1 cellular context compared by ENCODE assay signal in genomic region chr17:17824119-17824779, GRCh38.
TF ChIP-seq lines count a peak whose summit lies in the region.

No MANE protein-coding gene starts in this region.

TF ChIP-seq in K562, 482 proteins besides CTCF, POLR2A, EP300 and RAD21 (continued from another document and continues in another):
- TF ChIP-seq AFF4 (CRISPR knock-in tag; IDR thresholded peaks at IDR 0.05) = peak; percentile 14; the same call in 1 of the 2 replicates
- no peak for TF ChIP-seq BMI1 (IDR thresholded peaks at IDR 0.05; ENCODE audit: low read length)
- peak; percentile 9; the same call in 1 of the 2 replicates for TF ChIP-seq HDAC2 (IDR thresholded peaks at IDR 0.05)
- no peak for TF ChIP-seq HMBOX1 (IDR thresholded peaks at IDR 0.05)
- no peak for TF ChIP-seq NFXL1 (CRISPR knock-in tag; IDR thresholded peaks at IDR 0.05)
- no peak for TF ChIP-seq WHSC1 (IDR thresholded peaks at IDR 0.05; ENCODE audit: low read length)
- TF ChIP-seq NCOA2 (IDR thresholded peaks at IDR 0.05; ENCODE audit: partially characterized antibody in 2 of 2) = no peak
- no peak for TF ChIP-seq ZNF431 (CRISPR knock-in tag; IDR thresholded peaks at IDR 0.05)
- TF ChIP-seq MYC (IDR thresholded peaks at IDR 0.05; ENCODE audit: low read depth, low read length) = no peak; the same call in 1 of the 2 replicates
- peak; percentile 64; the same call in 1 of the 2 replicates for TF ChIP-seq MYC (CRISPR knock-in tag; IDR thresholded peaks at IDR 0.05; ENCODE audit: borderline replicate concordance, low read depth)
- TF ChIP-seq KAT7 (CRISPR knock-in tag; IDR thresholded peaks at IDR 0.05; ENCODE audit: borderline replicate concordance) = peak; percentile 63; the same call in 1 of the 2 replicates
- TF ChIP-seq ZNF224 (CRISPR knock-in tag; IDR thresholded peaks at IDR 0.05) = no peak
- 0 out of 2 replicates have a peak, but pooled peaks have one; percentile 36 for TF ChIP-seq GABPB1 (CRISPR knock-in tag; IDR thresholded peaks at IDR 0.05)
- TF ChIP-seq TRIM25 (IDR thresholded peaks at IDR 0.05; ENCODE audit: borderline replicate concordance) = no peak
- 0 out of 2 replicates have a peak, but pooled peaks have one; percentile 21 for TF ChIP-seq SMAD3 (CRISPR knock-in tag; conservative IDR thresholded peaks at IDR 0.05)
- no peak for TF ChIP-seq ZNF316 (IDR thresholded peaks at IDR 0.05)
- peak; percentile 43; the same call in 1 of the 2 replicates for TF ChIP-seq ETV5 (CRISPR knock-in tag; IDR thresholded peaks at IDR 0.05; ENCODE audit: low read depth)
- no peak for TF ChIP-seq CBX2 (IDR thresholded peaks at IDR 0.05; ENCODE audit: insufficient read depth, low read length, poor library complexity, severe bottlenecking)
- TF ChIP-seq ZNF518B (CRISPR knock-in tag; IDR thresholded peaks at IDR 0.05) = no peak
- no peak for TF ChIP-seq PATZ1 (CRISPR knock-in tag; IDR thresholded peaks at IDR 0.05; ENCODE audit: borderline replicate concordance)
- 0 out of 4 replicates have a peak, but pooled peaks of 1 of the 2 experiments have one; percentile 36 for TF ChIP-seq HDAC1 (IDR thresholded peaks at IDR 0.05)
- TF ChIP-seq ZNF280A (IDR thresholded peaks at IDR 0.05; ENCODE audit: low read depth, partially characterized antibody) = no peak
- TF ChIP-seq ZNF445 (CRISPR knock-in tag; IDR thresholded peaks at IDR 0.05; ENCODE audit: low read depth) = no peak
- TF ChIP-seq ZNF311 (CRISPR knock-in tag; IDR thresholded peaks at IDR 0.05) = peak; percentile 34; the same call in 1 of the 2 replicates
- no peak for TF ChIP-seq MAFG (tag; conservative IDR thresholded peaks at IDR 0.05)
- TF ChIP-seq ZNF717 (CRISPR knock-in tag; IDR thresholded peaks at IDR 0.05) = no peak
- no peak for TF ChIP-seq ARHGAP35 (IDR thresholded peaks at IDR 0.05; ENCODE audit: partially characterized antibody)
- no peak; a peak in 1 of 4 replicates for TF ChIP-seq MAZ (CRISPR knock-in tag; conservative IDR thresholded peaks at IDR 0.05 in 1 of 2, IDR thresholded peaks at IDR 0.05 in 1 of 2)
- no peak for TF ChIP-seq RBM34 (IDR thresholded peaks at IDR 0.05; ENCODE audit: borderline replicate concordance, insufficient read depth, low read length)
- no peak for TF ChIP-seq MBD2 (IDR thresholded peaks at IDR 0.05; ENCODE audit: borderline replicate concordance, low read depth)
- peak; percentile 4 for TF ChIP-seq RBBP5 (IDR thresholded peaks at IDR 0.05; ENCODE audit: borderline replicate concordance, insufficient read depth, low read length, poor library complexity, severe bottlenecking)
- no peak for TF ChIP-seq ZNF609 (CRISPR knock-in tag; IDR thresholded peaks at IDR 0.05; ENCODE audit: borderline replicate concordance)
- no peak for TF ChIP-seq ZNF77 (CRISPR knock-in tag; IDR thresholded peaks at IDR 0.05)
- TF ChIP-seq ID3 (CRISPR knock-in tag; IDR thresholded peaks at IDR 0.05) = no peak
- TF ChIP-seq ID3 (tag; IDR thresholded peaks at IDR 0.05) = peak; percentile 65
- no peak for TF ChIP-seq ETV6 (IDR thresholded peaks at IDR 0.05; ENCODE audit: borderline replicate concordance in 1 of 2, low read depth in 2 of 2, low read length in 1 of 2)
- TF ChIP-seq ETV6 (CRISPR knock-in tag; IDR thresholded peaks at IDR 0.05; ENCODE audit: borderline replicate concordance) = no peak
- 0 out of 2 replicates have a peak, but pooled peaks have one; percentile 69 for TF ChIP-seq CBFA2T3 (IDR thresholded peaks at IDR 0.05)
- no peak for TF ChIP-seq ELF2 (CRISPR knock-in tag; IDR thresholded peaks at IDR 0.05)
- peak; percentile 37; the same call in 1 of the 2 replicates for TF ChIP-seq ATF7 (IDR thresholded peaks at IDR 0.05)
